ENCODE assay signal across 28 cellular contexts in the genomic region with DNA sequence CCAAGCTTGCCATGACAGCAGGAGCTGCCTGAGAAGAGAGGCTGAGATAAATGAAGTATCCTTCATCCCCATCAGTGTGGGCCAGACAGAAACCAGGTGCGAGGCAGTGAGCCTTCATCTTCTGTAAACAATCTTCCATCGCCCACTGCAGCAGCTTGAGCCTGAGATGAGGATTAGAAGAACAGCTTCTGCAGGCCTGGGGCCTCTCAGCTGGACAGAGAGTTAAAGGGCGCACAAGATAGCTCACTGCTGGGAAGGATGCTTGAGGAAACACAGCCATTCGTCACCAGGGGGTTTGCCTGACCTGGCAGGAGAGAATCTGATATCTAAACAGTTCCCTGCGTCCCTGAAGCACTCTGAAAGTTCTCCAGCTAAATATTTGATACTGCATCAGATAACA. TPM values are rescaled to one million over a fixed set of nuclear protein-coding genes. Genes with fewer than 3 reads are reported as not detected.
A peak's percentile ranks its signal among the peaks of the same experiment; 100 is the strongest.
DNase-seq lines count a peak whose midpoint lies in the region; ATAC-seq and TF ChIP-seq lines count a peak whose summit lies in the region.
"Had no signal": no experiment of that assay in that cellular context is flagged by ENCODE, and none has a peak within 500 bp of the region (broad histone marks: within the 10 kb centered on the region; RNA-seq: fewer than 3 reads in every experiment).

No MANE protein-coding gene starts in this region.

- H3K9ac ChIP-seq in muscle layer of colon (ENCODE audit: low read length) = peak overlapping the region; percentile 4
- H3K9ac ChIP-seq: KMS-11, parathyroid adenoma had no signal

- H3K27ac ChIP-seq in HEK293 (ENCODE audit: extremely low read depth, low read depth, low read length) (peak overlapping the region; percentile 6; the same call in 1 of the 2 replicates), muscle layer of colon (ENCODE audit: low read depth, low read length) (peak overlapping the region; percentile 60)
- H3K27ac ChIP-seq: heart right ventricle, KMS-11, parathyroid adenoma, right lobe of liver, thyroid gland had no signal

- POLR2A ChIA-PET in HEK293 (lab: Yijun Ruan, JAX) = interaction anchor here (0.8 to 1.4 kb wide), 3 partner anchors 37 to 122 kb away, joined by 3 to 10 read pairs (median 3); a partner anchor contains a TSS

- CTCF ChIA-PET in HEK293 (lab: Yijun Ruan, JAX) = interaction anchor here (0.7 to 5.0 kb wide), 7 partner anchors 10 to 170 kb away, joined by 3 to 36 read pairs (median 4); a partner anchor contains a TSS
- CTCF ChIA-PET in activated naive CD4-positive, alpha-beta T cell treated with anti-CD3 and anti-CD28 coated beads, Interleukin-2, amount 10 ng/mL, durations not matched to agents 7 days and 5 days (lab: Charles Lee) = interaction anchor here (0.6 to 2.3 kb wide), 4 partner anchors 11 to 401 kb away, joined by 4 to 9 read pairs (median 5); no protein-coding TSS in a partner anchor

- H3K36me3 ChIP-seq in HEK293 (ENCODE audit: control insufficient read depth in 2 of 2, insufficient read depth in 1 of 2, low read length in 2 of 2) (no peaks in the 10 kb centered on the region), muscle layer of colon (ENCODE audit: insufficient read depth, low read length) (no peaks in the 10 kb centered on the region)
- H3K36me3 ChIP-seq: heart right ventricle, Peyer's patch, right lobe of liver, thyroid gland had no signal

- H3K27me3 ChIP-seq in muscle layer of colon (ENCODE audit: control insufficient read depth in 1 of 2, insufficient read depth in 2 of 2, low read length in 2 of 2) = no peaks in the 10 kb centered on the region
- H3K27me3 ChIP-seq: Peyer's patch, right lobe of liver, thyroid gland had no signal

- no peak for TF ChIP-seq CTCF in HEK293 (tag by site-specific recombination; IDR thresholded peaks at IDR 0.05)

- H3K36me3 Mint-ChIP-seq in activated T-helper 17 cell treated with anti-CD3 and anti-CD28 coated beads, Interleukin-2, amount 50 U/mL, for 72 hours (ENCODE audit: low read depth) = no peaks in the 10 kb centered on the region
- no peaks in the 10 kb centered on the region for H3K36me3 Mint-ChIP-seq in activated naive CD4-positive, alpha-beta T cell treated with anti-CD3 and anti-CD28 coated beads, Interleukin-2, amount 10 ng/mL, durations not matched to agents 7 days and 5 days
- H3K36me3 Mint-ChIP-seq: brain, CD14-positive monocyte had no signal

- H3K4me1 ChIP-seq in HEK293 (ENCODE audit: control insufficient read depth, insufficient read depth, low read length) (peaks cover 38% of the 10 kb centered on the region), muscle layer of colon (ENCODE audit: insufficient read depth, low read length) (peaks cover 19% of the 10 kb centered on the region)
- H3K4me1 ChIP-seq: parathyroid adenoma, right lobe of liver, thyroid gland had no signal

- H3K27me3 Mint-ChIP-seq in activated T-helper 17 cell treated with anti-CD3 and anti-CD28 coated beads, Interleukin-2, amount 50 U/mL, for 72 hours = peaks cover 8% of the 10 kb centered on the region
- peaks cover 68% of the 10 kb centered on the region for H3K27me3 Mint-ChIP-seq in activated naive CD4-positive, alpha-beta T cell treated with anti-CD3 and anti-CD28 coated beads, Interleukin-2, amount 10 ng/mL, durations not matched to agents 7 days and 5 days

- no peaks in the 10 kb centered on the region for H3K9me3 ChIP-seq in HEK293 (ENCODE audit: control insufficient read depth, insufficient read depth, low read depth, low read length)
- no peaks in the 10 kb centered on the region for H3K9me3 ChIP-seq in muscle layer of colon (ENCODE audit: low read length)
- H3K9me3 ChIP-seq: heart right ventricle, Peyer's patch, right lobe of liver, thyroid gland had no signal

- DNase-seq in DMS79 (lab: John Stamatoyannopoulos, UW) (peak; percentile 42), cortex of kidney (lab: John Stamatoyannopoulos, UW) (no peak), hypothalamus (lab: John Stamatoyannopoulos, UW) (no peak)
- DNase-seq in activated naive CD4-positive, alpha-beta T cell treated with anti-CD3 and anti-CD28 coated beads, Interleukin-2, amount 10 ng/mL, durations not matched to agents 7 days and 5 days = no peak
- DNase-seq: activated CD8-positive, alpha-beta memory T cell treated with anti-CD3 and anti-CD28 coated beads for 24 hours; activated T-cell treated with anti-CD3 and anti-CD28 coated beads, Interleukin-2, amount 50 U/mL, for 1 hour; effector CD8-positive, alpha-beta T cell; erythroblast; foreskin fibroblast; heart right ventricle; NCI-H2029; Peyer's patch; right lobe of liver; stimulated activated naive CD8-positive, alpha-beta T cell treated with anti-CD3 and anti-CD28 coated beads, Interleukin-15, Interleukin-2, amounts not matched to agents 100 U/mL and 50 U/mL, for 24 hours; thyroid gland had no signal

- H3K4me3 ChIP-seq in HEK293 (ENCODE audit: low read depth, low read length) (no peak overlapping the region), muscle layer of colon (ENCODE audit: low read depth in 1 of 2, low read length in 2 of 2) (no peak overlapping the region)
- H3K4me3 ChIP-seq: heart right ventricle, Peyer's patch, right lobe of liver, thyroid gland had no signal

- no peaks in the 10 kb centered on the region for H3K9me3 Mint-ChIP-seq in activated T-helper 17 cell treated with anti-CD3 and anti-CD28 coated beads, Interleukin-2, amount 50 U/mL, for 72 hours
- no peaks in the 10 kb centered on the region for H3K9me3 Mint-ChIP-seq in activated naive CD4-positive, alpha-beta T cell treated with anti-CD3 and anti-CD28 coated beads, Interleukin-2, amount 10 ng/mL, durations not matched to agents 7 days and 5 days
- H3K9me3 Mint-ChIP-seq: nephron had no signal

- peak overlapping the region; percentile 14 for H3K27ac Mint-ChIP-seq in activated T-helper 17 cell treated with anti-CD3 and anti-CD28 coated beads, Interleukin-2, amount 50 U/mL, for 72 hours
- H3K27ac Mint-ChIP-seq in activated naive CD4-positive, alpha-beta T cell treated with anti-CD3 and anti-CD28 coated beads, Interleukin-2, amount 10 ng/mL, durations not matched to agents 7 days and 5 days = no peak overlapping the region
- H3K27ac Mint-ChIP-seq: CD14-positive monocyte had no signal

- H3K4me1 Mint-ChIP-seq in activated T-helper 17 cell treated with anti-CD3 and anti-CD28 coated beads, Interleukin-2, amount 50 U/mL, for 72 hours = peaks cover 6% of the 10 kb centered on the region
- peaks cover 37% of the 10 kb centered on the region for H3K4me1 Mint-ChIP-seq in activated naive CD4-positive, alpha-beta T cell treated with anti-CD3 and anti-CD28 coated beads, Interleukin-2, amount 10 ng/mL, durations not matched to agents 7 days and 5 days
- H3K4me1 Mint-ChIP-seq: brain had no signal

- no peak for ATAC-seq in activated T-helper 17 cell treated with anti-CD3 and anti-CD28 coated beads, Interleukin-2, amount 50 U/mL, for 72 hours (replicated peaks)
- no peak for ATAC-seq in HG03457 (IDR thresholded peaks at IDR 0.05; ENCODE audit: unreplicated experiment)
- ATAC-seq: heart right ventricle; left lobe of liver; right lobe of liver; stimulated activated naive CD8-positive, alpha-beta T cell treated with anti-CD3 and anti-CD28 coated beads, Interleukin-15, Interleukin-2, amounts not matched to agents 100 U/mL and 50 U/mL, for 24 hours had no signal

- no peak overlapping the region for H3K4me3 Mint-ChIP-seq in activated T-helper 17 cell treated with anti-CD3 and anti-CD28 coated beads, Interleukin-2, amount 50 U/mL, for 72 hours
- no peak overlapping the region for H3K4me3 Mint-ChIP-seq in activated naive CD4-positive, alpha-beta T cell treated with anti-CD3 and anti-CD28 coated beads, Interleukin-2, amount 10 ng/mL, durations not matched to agents 7 days and 5 days
- H3K4me3 Mint-ChIP-seq: brain, nephron had no signal

TF ChIP-seq in HEK293, 187 proteins besides CTCF, POLR2A, EP300 and RAD21 (continues in another document):
- TF ChIP-seq ZIC2 (tag by site-specific recombination; IDR thresholded peaks at IDR 0.05) = peak; percentile 99
- peak; percentile 37 for TF ChIP-seq ZFHX2 (tag by site-specific recombination; conservative IDR thresholded peaks at IDR 0.05)
- peak; percentile 44 for TF ChIP-seq OSR2 (tag by site-specific recombination; IDR thresholded peaks at IDR 0.05)
- TF ChIP-seq GLIS1 (tag by site-specific recombination; IDR thresholded peaks at IDR 0.05) = peak; percentile 66
- peak; percentile 64 for TF ChIP-seq ZNF341 (tag by site-specific recombination; IDR thresholded peaks at IDR 0.05; ENCODE audit: low read depth)
- TF ChIP-seq ZNF670 (tag by site-specific recombination; IDR thresholded peaks at IDR 0.05; ENCODE audit: low read depth) = no peak
- TF ChIP-seq SP7 (tag by site-specific recombination; IDR thresholded peaks at IDR 0.05) = peak; percentile 34; the same call in 1 of the 2 replicates
- TF ChIP-seq TCF7L2 (IDR thresholded peaks at IDR 0.05; ENCODE audit: borderline replicate concordance, low read depth, low read length) = 0 out of 2 replicates have a peak, but pooled peaks have one; percentile 14

RNA-seq across cellular contexts. Expression of a gene that starts 27.1 kb away (rescaled TPM):
- total RNA-seq in activated T-helper 17 cell treated with anti-CD3 and anti-CD28 coated beads, Interleukin-2, amount 50 U/mL, for 72 hours = not detected
- total RNA-seq: heart right ventricle; left lobe of liver; mesenteric fat pad; NCI-H460; Peyer's patch; right lobe of liver; T-helper 1 cell treated with Interleukin-12 subunit alpha and Interleukin-12 subunit beta and Interleukin-4 antibody, amounts not matched to agents 30 ng/mL and 1 ng/mL, for 36 hours; thyroid gland had no signal

RNA-seq across cellular contexts. Expression of a gene that starts 41.2 kb away (rescaled TPM):
- 10 to 100 TPM in 1 of 2 donors, 1 to 10 TPM in 1; 2.0 to 15.3 TPM for total RNA-seq in activated T-helper 17 cell treated with anti-CD3 and anti-CD28 coated beads, Interleukin-2, amount 50 U/mL, for 72 hours
- total RNA-seq: NCI-H460 had no signal
